Comparison of ENCODE assay signal across 7 cellular contexts in the genomic region with DNA sequence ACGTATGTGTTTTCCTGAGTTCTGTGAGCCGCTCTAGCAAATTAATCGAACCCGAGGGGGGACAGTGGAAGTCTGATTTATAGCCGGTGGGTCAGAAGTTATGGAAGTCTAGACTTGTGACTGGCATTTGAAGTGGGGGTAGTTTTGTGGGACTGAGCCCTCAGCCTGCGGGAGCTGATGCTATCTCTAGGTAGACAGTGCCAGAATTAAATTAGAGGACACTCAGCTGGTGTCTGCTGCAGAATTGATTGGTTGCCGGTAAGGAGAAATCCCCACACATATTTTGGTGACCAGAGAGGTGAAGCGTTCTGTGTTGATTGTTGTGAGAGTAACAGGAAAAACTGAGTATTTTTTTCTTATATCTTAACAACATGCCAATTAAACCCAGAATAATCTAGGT.
"Had no signal": no experiment of that assay in that cellular context is flagged by ENCODE, and none has a peak within 500 bp of the region (broad histone marks: within the 10 kb centered on the region; RNA-seq: fewer than 3 reads in every experiment).

No MANE protein-coding gene starts in this region.

- H2AFZ ChIP-seq: GM23338 had no signal

- H3K4me3 ChIP-seq: GM23338 had no signal

- ATAC-seq: GM23338, HepG2 had no signal

- H3K4me2 ChIP-seq: GM23338 had no signal

- H3K36me3 Mint-ChIP-seq: IgD-negative memory B cell had no signal

- H3K9me3 Mint-ChIP-seq: GM23338, H9 had no signal

- H3K27ac Mint-ChIP-seq: GM23338, H9, IgD-negative memory B cell had no signal

- DNase-seq: H9, HCEC 1CT, KBM-7 had no signal

- H3K4me1 Mint-ChIP-seq: IgD-negative memory B cell had no signal

- H3K4me3 Mint-ChIP-seq: GM23338, H9, IgD-negative memory B cell had no signal

- H3K27ac ChIP-seq: HL-60 had no signal
